ENCODE assay signal across 8 cellular contexts in the genomic region with DNA sequence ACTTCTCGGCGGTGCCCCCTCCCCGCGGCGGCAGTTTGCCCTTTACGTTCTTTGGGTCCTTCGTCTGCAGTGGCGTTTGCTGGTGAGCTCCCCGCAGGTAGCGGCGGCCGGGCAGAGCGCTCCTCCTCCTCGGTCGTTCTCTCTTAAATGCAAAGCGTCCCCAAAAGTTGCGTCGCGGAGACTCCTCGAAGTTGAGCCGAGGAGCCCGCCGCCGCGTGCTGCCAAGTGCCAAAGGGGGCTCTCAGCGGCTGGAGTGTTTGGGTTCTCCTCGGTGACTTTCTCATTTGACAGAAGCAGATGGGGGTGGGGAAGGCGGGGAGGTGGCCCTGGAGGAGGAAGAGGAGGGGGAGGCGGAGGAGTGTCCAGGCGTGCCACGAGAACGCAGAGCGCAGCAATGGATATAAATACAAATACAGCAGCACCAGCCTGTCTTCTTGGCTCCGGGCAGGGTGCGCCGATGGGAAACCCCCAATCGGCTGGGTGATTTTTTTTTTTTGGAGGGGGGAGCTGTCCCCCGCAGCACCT. TPM values are rescaled to one million over a fixed set of nuclear protein-coding genes. Genes with fewer than 3 reads are reported as not detected.
DNase-seq lines count a peak whose midpoint lies in the region; ATAC-seq and TF ChIP-seq lines count a peak whose summit lies in the region.

A gene (minus strand): TSS at position 259 of the 525 bp plus-strand sequence. CDS start 496 bp downstream, outside the sequence.

- H3K27ac ChIP-seq in body of pancreas, result no peak within 1 kb of the TSS

- ATAC-seq in SK-N-SH treated with all-trans-retinoic acid at 6 μM for 48 hours (peak; percentile 6; the same call in 2 of the 3 replicates), HG03175 (IDR thresholded peaks at IDR 0.05; ENCODE audit: unreplicated experiment) (no peak), body of pancreas (no peak)

- H3K9me3 ChIP-seq in skeletal muscle satellite cell (replicated peaks; ENCODE audit: low read length) (no peaks in the 10 kb centered on the region), body of pancreas (peaks cover 0 to 4% (median 0%) of the 10 kb centered on the region in 3 donors)

- H3K4me2 ChIP-seq in skeletal muscle satellite cell (ENCODE audit: low read length), result peak within 1 kb of the TSS; percentile 78

- H3K9ac ChIP-seq in skeletal muscle satellite cell (ENCODE audit: low read depth, low read length), result no peak within 1 kb of the TSS

- H3K36me3 ChIP-seq in skeletal muscle satellite cell (ENCODE audit: insufficient read depth, low read length), result no peaks in the 10 kb centered on the region
- no peaks in the 10 kb centered on the region for H3K36me3 ChIP-seq in body of pancreas (replicated peaks in 1 of 2; ENCODE audit: insufficient read depth in 1 of 2, low read depth in 2 of 2)

- H3K4me1 ChIP-seq in skeletal muscle satellite cell (ENCODE audit: control insufficient read depth, insufficient read depth, low read length) (peaks cover 25% of the 10 kb centered on the region), body of pancreas (peaks cover 31% of the 10 kb centered on the region)

- 2 to 7% methylated on average over 11 to 38 of the region's 38 CpGs for WGBS in body of pancreas, 2 donors

- H3K4me3 ChIP-seq in fibroblast of villous mesenchyme (ENCODE audit: low read depth, low read length) (no peak within 1 kb of the TSS), skeletal muscle satellite cell (ENCODE audit: low read length) (peak within 1 kb of the TSS; percentile 62), body of pancreas (no peak within 1 kb of the TSS)

- TF ChIP-seq POLR2A in body of pancreas (IDR thresholded peaks at IDR 0.05), result no peak

- DNase-seq in DMS53 (lab: John Stamatoyannopoulos, UW), result peak; percentile 42
- no peak for DNase-seq in DMS53 treated with DMSO at 0.1 percent for 48 hours (lab: John Stamatoyannopoulos, UW; ENCODE audit: unreplicated experiment)
- peak; percentile 10 for DNase-seq in fibroblast of villous mesenchyme (ENCODE audit: low read depth)
- DNase-seq in globus pallidus (ENCODE audit: low spot score), result no peak
- no peak for DNase-seq in body of pancreas

- no peak for TF ChIP-seq CTCF in fibroblast of villous mesenchyme (IDR thresholded peaks at IDR 0.05; ENCODE audit: insufficient read depth, low read depth, low read length)
- no peak for TF ChIP-seq CTCF in body of pancreas (IDR thresholded peaks at IDR 0.05)

- intact Hi-C loops in body of pancreas (cut with DNase I), result no loop called here

- H3K27me3 ChIP-seq in skeletal muscle satellite cell (ENCODE audit: control insufficient read depth, insufficient read depth, low read length), result peaks cover 90% of the 10 kb centered on the region
- peaks cover 0 to 37% of the 10 kb centered on the region in 2 donors for H3K27me3 ChIP-seq in body of pancreas

TF ChIP-seq in SK-N-SH treated with all-trans-retinoic acid at 6 μM for 48 hours, 23 proteins besides CTCF, POLR2A, EP300 and RAD21:
- TF ChIP-seq OSR1 (CRISPR knock-in tag; IDR thresholded peaks at IDR 0.05) (no peak), SNAI2 (CRISPR knock-in tag; IDR thresholded peaks at IDR 0.05) (no peak), ISL1 (CRISPR knock-in tag; IDR thresholded peaks at IDR 0.05) (no peak), ZFP30 (CRISPR knock-in tag; IDR thresholded peaks at IDR 0.05) (no peak), BACH2 (CRISPR knock-in tag; IDR thresholded peaks at IDR 0.05; ENCODE audit: borderline replicate concordance) (no peak), TOX (CRISPR knock-in tag; IDR thresholded peaks at IDR 0.05; ENCODE audit: borderline replicate concordance) (no peak), TCF4 (CRISPR knock-in tag; IDR thresholded peaks at IDR 0.05; ENCODE audit: borderline replicate concordance) (no peak), CSDC2 (CRISPR knock-in tag; IDR thresholded peaks at IDR 0.05) (no peak)
- TF ChIP-seq, protein P1, sequence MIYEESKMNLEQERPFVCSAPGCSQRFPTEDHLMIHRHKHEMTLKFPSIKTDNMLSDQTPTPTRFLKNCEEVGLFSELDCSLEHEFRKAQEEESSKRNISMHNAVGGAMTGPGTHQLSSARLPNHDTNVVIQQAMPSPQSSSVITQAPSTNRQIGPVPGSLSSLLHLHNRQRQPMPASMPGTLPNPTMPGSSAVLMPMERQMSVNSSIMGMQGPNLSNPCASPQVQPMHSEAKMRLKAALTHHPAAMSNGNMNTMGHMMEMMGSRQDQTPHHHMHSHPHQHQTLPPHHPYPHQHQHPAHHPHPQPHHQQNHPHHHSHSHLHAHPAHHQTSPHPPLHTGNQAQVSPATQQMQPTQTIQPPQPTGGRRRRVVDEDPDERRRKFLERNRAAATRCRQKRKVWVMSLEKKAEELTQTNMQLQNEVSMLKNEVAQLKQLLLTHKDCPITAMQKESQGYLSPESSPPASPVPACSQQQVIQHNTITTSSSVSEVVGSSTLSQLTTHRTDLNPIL (CRISPR knock-in tag; IDR thresholded peaks at IDR 0.05; ENCODE audit: low read depth), result no peak
- TF ChIP-seq, protein P2, sequence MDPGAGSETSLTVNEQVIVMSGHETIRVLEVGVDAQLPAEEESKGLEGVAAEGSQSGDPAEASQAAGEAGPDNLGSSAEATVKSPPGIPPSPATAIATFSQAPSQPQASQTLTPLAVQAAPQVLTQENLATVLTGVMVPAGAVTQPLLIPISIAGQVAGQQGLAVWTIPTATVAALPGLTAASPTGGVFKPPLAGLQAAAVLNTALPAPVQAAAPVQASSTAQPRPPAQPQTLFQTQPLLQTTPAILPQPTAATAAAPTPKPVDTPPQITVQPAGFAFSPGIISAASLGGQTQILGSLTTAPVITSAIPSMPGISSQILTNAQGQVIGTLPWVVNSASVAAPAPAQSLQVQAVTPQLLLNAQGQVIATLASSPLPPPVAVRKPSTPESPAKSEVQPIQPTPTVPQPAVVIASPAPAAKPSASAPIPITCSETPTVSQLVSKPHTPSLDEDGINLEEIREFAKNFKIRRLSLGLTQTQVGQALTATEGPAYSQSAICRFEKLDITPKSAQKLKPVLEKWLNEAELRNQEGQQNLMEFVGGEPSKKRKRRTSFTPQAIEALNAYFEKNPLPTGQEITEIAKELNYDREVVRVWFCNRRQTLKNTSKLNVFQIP (CRISPR knock-in tag; IDR thresholded peaks at IDR 0.05; ENCODE audit: borderline replicate concordance, low read depth), result no peak
- TF ChIP-seq, protein P3, sequence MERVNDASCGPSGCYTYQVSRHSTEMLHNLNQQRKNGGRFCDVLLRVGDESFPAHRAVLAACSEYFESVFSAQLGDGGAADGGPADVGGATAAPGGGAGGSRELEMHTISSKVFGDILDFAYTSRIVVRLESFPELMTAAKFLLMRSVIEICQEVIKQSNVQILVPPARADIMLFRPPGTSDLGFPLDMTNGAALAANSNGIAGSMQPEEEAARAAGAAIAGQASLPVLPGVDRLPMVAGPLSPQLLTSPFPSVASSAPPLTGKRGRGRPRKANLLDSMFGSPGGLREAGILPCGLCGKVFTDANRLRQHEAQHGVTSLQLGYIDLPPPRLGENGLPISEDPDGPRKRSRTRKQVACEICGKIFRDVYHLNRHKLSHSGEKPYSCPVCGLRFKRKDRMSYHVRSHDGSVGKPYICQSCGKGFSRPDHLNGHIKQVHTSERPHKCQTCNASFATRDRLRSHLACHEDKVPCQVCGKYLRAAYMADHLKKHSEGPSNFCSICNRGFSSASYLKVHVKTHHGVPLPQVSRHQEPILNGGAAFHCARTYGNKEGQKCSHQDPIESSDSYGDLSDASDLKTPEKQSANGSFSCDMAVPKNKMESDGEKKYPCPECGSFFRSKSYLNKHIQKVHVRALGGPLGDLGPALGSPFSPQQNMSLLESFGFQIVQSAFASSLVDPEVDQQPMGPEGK (CRISPR knock-in tag; IDR thresholded peaks at IDR 0.05; ENCODE audit: borderline replicate concordance), result no peak
TF ChIP-seq in SK-N-SH treated with all-trans-retinoic acid at 6 μM for 48 hours: peak in this region for 0.

RNA-seq across cellular contexts. Expression of the gene that starts here (rescaled TPM):
- total RNA-seq in fibroblast of villous mesenchyme, result not detected in 2 replicates
- not detected in 2 replicates for total RNA-seq in skeletal muscle satellite cell (2012; rRNA removed)
- total RNA-seq in body of pancreas, result under 1 TPM in 1 of 2 donors, not detected in 1; 0.26 TPM

Comparison
In these comparisons a context has a peak if more than half of its experiments do, and no peak if none do; other contexts are left out.
1. Peak in DNase-seq in fibroblast of villous mesenchyme; RNA of the gene not detected or under 1 TPM.